Comparison of ENCODE assay signal across 18 cellular contexts in genomic region chr13:82480415-82480814, GRCh38.
DNase-seq lines count a peak whose midpoint lies in the region; ATAC-seq, FAIRE-seq and TF ChIP-seq lines count a peak whose summit lies in the region.
"Had no signal": no experiment of that assay in that cellular context is flagged by ENCODE, and none has a peak within 500 bp of the region (broad histone marks: within the 10 kb centered on the region; RNA-seq: fewer than 3 reads in every experiment).

No MANE protein-coding gene starts in this region.

- FAIRE-seq in D721Med (lab: Jason Lieb, UNC): no peak
- FAIRE-seq: astrocyte had no signal

- H3K4me3 ChIP-seq in Jurkat, Clone E6-1 (ENCODE audit: low read length): no peak overlapping the region
- H3K4me3 ChIP-seq in esophagus squamous epithelium: no peak overlapping the region
- H3K4me3 ChIP-seq: Peyer's patch, suprapubic skin had no signal

- no peak overlapping the region for H3K27ac Mint-ChIP-seq in mesothelial cell of epicardium
- H3K27ac Mint-ChIP-seq: activated T-helper 1 cell treated with anti-CD3 and anti-CD28 coated beads, Interleukin-12 subunit alpha, Interleukin-12 subunit beta, Interleukin-2, Interleukin-4 antibody, amounts not matched to agents 30 ng/mL and 10 ng/mL and 1 ng/mL, durations not matched to agents 14 hours and 24 hours and 36 hours; CD4-positive, alpha-beta T cell had no signal

- H3K4me3 Mint-ChIP-seq in mesothelial cell of epicardium: no peak overlapping the region
- H3K4me3 Mint-ChIP-seq: activated T-helper 1 cell treated with anti-CD3 and anti-CD28 coated beads, Interleukin-12 subunit alpha, Interleukin-12 subunit beta, Interleukin-2, Interleukin-4 antibody, amounts not matched to agents 30 ng/mL and 10 ng/mL and 1 ng/mL, durations not matched to agents 14 hours and 24 hours and 36 hours; CD4-positive, alpha-beta T cell had no signal

- DNase-seq in D721Med (ENCODE audit: insufficient read length, low spot score) (no peak), RKO (ENCODE audit: low spot score) (peak; percentile 9), foreskin keratinocyte (no peak), esophagus squamous epithelium (lab: John Stamatoyannopoulos, UW) (no peak), NCI-H1930 (lab: John Stamatoyannopoulos, UW) (no peak), mesothelial cell of epicardium (ENCODE audit: low spot score in 2 of 2, unreplicated experiment in 2 of 2) (no peak)
- peak; percentile 1 for DNase-seq in Jurkat, Clone E6-1 (ENCODE audit: low read depth, low spot score)
- DNase-seq: activated CD4-positive, alpha-beta T cell treated with anti-CD3 and anti-CD28 coated beads, Interleukin-2, amount 50 U/mL, for 48 hours; CD4-positive, alpha-beta T cell; IMR-90; left ventricle myocardium superior; NCI-H2171; Peyer's patch had no signal

- intact Hi-C loops in esophagus squamous epithelium (cut with DNase I): no loop called here

- H3K9me3 ChIP-seq in esophagus squamous epithelium: no peaks in the 10 kb centered on the region
- H3K9me3 ChIP-seq: neutrophil, Peyer's patch, suprapubic skin had no signal

- H3K36me3 Mint-ChIP-seq in mesothelial cell of epicardium: no peaks in the 10 kb centered on the region

- H3K27me3 Mint-ChIP-seq in mesothelial cell of epicardium (ENCODE audit: low read depth): no peaks in the 10 kb centered on the region
- H3K27me3 Mint-ChIP-seq: CD4-positive, alpha-beta T cell had no signal

- H3K9me3 Mint-ChIP-seq in mesothelial cell of epicardium: peaks cover 11% of the 10 kb centered on the region

- TF ChIP-seq CTCF in D721Med (IDR thresholded peaks at IDR 0.05; ENCODE audit: insufficient read depth, missing control alignments) (peak; percentile 43), foreskin keratinocyte (conservative IDR thresholded peaks at IDR 0.05) (peak; percentile 39), esophagus squamous epithelium (IDR thresholded peaks at IDR 0.05) (no peak), mesothelial cell of epicardium (IDR thresholded peaks at IDR 0.05; ENCODE audit: unreplicated experiment) (no peak)

- 21 to 36% methylated on average over 2 of the region's 2 CpGs for WGBS in esophagus squamous epithelium, 2 donors

- no peak overlapping the region for H3K27ac ChIP-seq in foreskin keratinocyte
- H3K27ac ChIP-seq in esophagus squamous epithelium: no peak overlapping the region
- H3K27ac ChIP-seq: neutrophil, Peyer's patch, suprapubic skin had no signal

- peaks cover 6% of the 10 kb centered on the region for H3K4me1 Mint-ChIP-seq in mesothelial cell of epicardium

- no peaks in the 10 kb centered on the region for H3K36me3 ChIP-seq in esophagus squamous epithelium
- H3K36me3 ChIP-seq: neutrophil, Peyer's patch, suprapubic skin had no signal

- H3K4me1 ChIP-seq in foreskin keratinocyte: no peaks in the 10 kb centered on the region
- H3K4me1 ChIP-seq in esophagus squamous epithelium: no peaks in the 10 kb centered on the region
- H3K4me1 ChIP-seq: Peyer's patch, suprapubic skin had no signal

- ATAC-seq in foreskin keratinocyte (no peak), HG02759 (IDR thresholded peaks at IDR 0.05; ENCODE audit: unreplicated experiment) (no peak)
- ATAC-seq: left ventricle myocardium superior had no signal

- no peak for TF ChIP-seq POLR2A in esophagus squamous epithelium (IDR thresholded peaks at IDR 0.05)

- H3K27me3 ChIP-seq in foreskin keratinocyte (no peaks in the 10 kb centered on the region), esophagus squamous epithelium (no peaks in the 10 kb centered on the region)
- H3K27me3 ChIP-seq: neutrophil, Peyer's patch, suprapubic skin had no signal

Comparison
In these comparisons a context has a peak if more than half of its experiments do, and no peak if none do; other contexts are left out.
1. DNase-seq: peak in Jurkat, Clone E6-1 (single experiment) and RKO (single experiment); none in D721Med (single experiment), foreskin keratinocyte (0 of 2), esophagus squamous epithelium (single experiment), NCI-H1930 (0 of 2) and mesothelial cell of epicardium (0 of 2).
2. CTCF ChIP-seq: peak in D721Med (single experiment) and foreskin keratinocyte (single experiment); none in esophagus squamous epithelium (0 of 6) and mesothelial cell of epicardium (single experiment).